In genomic region chr6:37126961-37127360, GRCh38 we compare ENCODE assay signal across 18 cellular contexts. TPM values are rescaled to one million over a fixed set of nuclear protein-coding genes. Genes with fewer than 3 reads are reported as not detected.
DNase-seq lines count a peak whose midpoint lies in the region; ATAC-seq and TF ChIP-seq lines count a peak whose summit lies in the region.
"Had no signal": no experiment of that assay in that cellular context is flagged by ENCODE, and none has a peak within 500 bp of the region (broad histone marks: within the 10 kb centered on the region; RNA-seq: fewer than 3 reads in every experiment).

No MANE protein-coding gene starts in this region.

- no peak for TF ChIP-seq POLR2A in HCT116 (IDR thresholded peaks at IDR 0.05; ENCODE audit: borderline replicate concordance, extremely low read depth, insufficient read depth, insufficient read length)

- POLR2A ChIA-PET in HCT116 (lab: Charles Lee): no interaction called here

- no peaks in the 10 kb centered on the region for H3K36me3 Mint-ChIP-seq in nephron (ENCODE audit: low read depth)
- peaks cover 14% of the 10 kb centered on the region for H3K36me3 Mint-ChIP-seq in effector memory CD8-positive, alpha-beta T cell (ENCODE audit: insufficient read depth)

- CTCF ChIA-PET in HCT116 (lab: Charles Lee): no interaction called here

- no peak overlapping the region for H3K27ac ChIP-seq in HCT116 (ENCODE audit: low read depth, low read length)
- peak overlapping the region; percentile 97 for H3K27ac ChIP-seq in SJSA1
- H3K27ac ChIP-seq in foreskin keratinocyte: peak overlapping the region; percentile 26
- H3K27ac ChIP-seq: esophagus muscularis mucosa, pancreas, tibial nerve had no signal

- RAD21 ChIA-PET in HCT116 (lab: Charles Lee; ENCODE audit: low non-redundant PET in 1 of 2, low total read pairs in 2 of 2, uncharacterized antibody in 2 of 2, unreplicated experiment in 2 of 2): no interaction called here

- peak overlapping the region; percentile 30 to 94 (median 93) for H3K27ac Mint-ChIP-seq in nephron
- peak overlapping the region in 1 of 2 donors; percentile 57 for H3K27ac Mint-ChIP-seq in effector memory CD8-positive, alpha-beta T cell
- H3K27ac Mint-ChIP-seq: activated CD4-positive, alpha-beta T cell treated with anti-CD3 and anti-CD28 coated beads, Interleukin-2, amount 10 ng/mL, durations not matched to agents 7 days and 5 days had no signal

- no peaks in the 10 kb centered on the region for H3K27me3 ChIP-seq in HCT116 (ENCODE audit: insufficient read depth, low read length)
- no peaks in the 10 kb centered on the region for H3K27me3 ChIP-seq in SJSA1 (replicated peaks)
- H3K27me3 ChIP-seq in foreskin keratinocyte: no peaks in the 10 kb centered on the region
- H3K27me3 ChIP-seq: esophagus muscularis mucosa, pancreas had no signal

- H3K9me2 ChIP-seq in HCT116 (ENCODE audit: insufficient read depth): no peaks in the 10 kb centered on the region; the same call in 1 of the 2 replicates

- H3K4me1 Mint-ChIP-seq in nephron: peaks cover 61% of the 10 kb centered on the region
- H3K4me1 Mint-ChIP-seq in effector memory CD8-positive, alpha-beta T cell (ENCODE audit: low read depth in 2 of 2): peaks cover 7 to 18% of the 10 kb centered on the region in 2 donors

- ATAC-seq in HCT116 (no peak), foreskin keratinocyte (no peak), GM19397 (IDR thresholded peaks at IDR 0.05; ENCODE audit: unreplicated experiment) (no peak), HG03280 (IDR thresholded peaks at IDR 0.05; ENCODE audit: unreplicated experiment) (no peak)
- no peak for ATAC-seq in effector memory CD8-positive, alpha-beta T cell (replicated peaks)
- ATAC-seq: stimulated activated naive CD8-positive, alpha-beta T cell treated with anti-CD3 and anti-CD28 coated beads, Interleukin-15, Interleukin-2, amounts not matched to agents 100 U/mL and 50 U/mL, for 24 hours had no signal

- H3K36me3 ChIP-seq in HCT116 (ENCODE audit: control insufficient read depth in 1 of 2, insufficient read depth in 2 of 2, low read length in 2 of 2) (no peaks in the 10 kb centered on the region), SJSA1 (no peaks in the 10 kb centered on the region)
- H3K36me3 ChIP-seq: esophagus muscularis mucosa, pancreas, tibial nerve had no signal

- no peak overlapping the region for H3K4me3 ChIP-seq in HCT116 (replicated peaks in 1 of 2; ENCODE audit: low read depth in 1 of 2, low read length in 2 of 2)
- H3K4me3 ChIP-seq in SJSA1: no peak overlapping the region
- H3K4me3 ChIP-seq: esophagus muscularis mucosa, pancreas, tibial nerve had no signal

- no peak for DNase-seq in HCT116 (ENCODE audit: low read depth, low spot score)
- DNase-seq in SJSA1 (ENCODE audit: low read depth in 1 of 2, low spot score in 2 of 2): no peak
- DNase-seq in foreskin keratinocyte: peak in 1 of 2 donors; percentile 59
- DNase-seq in activated CD4-positive, alpha-beta T cell treated with anti-CD3 and anti-CD28 coated beads, Interleukin-2, amount 50 U/mL, for 48 hours: no peak
- no peak for DNase-seq in effector memory CD8-positive, alpha-beta T cell
- DNase-seq: activated CD4-positive, alpha-beta T cell treated with anti-CD3 and anti-CD28 coated beads, Interleukin-2, amount 10 ng/mL, durations not matched to agents 7 days and 5 days; activated CD8-positive, alpha-beta memory T cell treated with anti-CD3 and anti-CD28 coated beads, Interleukin-2, amount 50 U/mL, for 48 hours; activated effector memory CD4-positive, alpha-beta T cell treated with Interleukin-2 at 50 U/mL for 16 hours; caudate nucleus; NCI-H1436; pancreas; stimulated activated CD4-positive, alpha-beta T cell treated with anti-CD3 and anti-CD28 coated beads, Interleukin-2, amount 100 ng/mL, for 24 hours; stimulated activated naive CD8-positive, alpha-beta T cell treated with anti-CD3 and anti-CD28 coated beads, Interleukin-15, Interleukin-2, amounts not matched to agents 100 U/mL and 50 U/mL, for 24 hours had no signal

- H3K9me3 ChIP-seq in HCT116 (ENCODE audit: control insufficient read depth in 1 of 2, insufficient read depth in 1 of 2, low read depth in 1 of 2, low read length in 2 of 2): no peaks in the 10 kb centered on the region
- no peaks in the 10 kb centered on the region for H3K9me3 ChIP-seq in SJSA1 (replicated peaks)
- H3K9me3 ChIP-seq: esophagus muscularis mucosa, pancreas, tibial nerve had no signal

- H3K4me3 Mint-ChIP-seq in nephron: no peak overlapping the region
- no peak overlapping the region for H3K4me3 Mint-ChIP-seq in effector memory CD8-positive, alpha-beta T cell
- H3K4me3 Mint-ChIP-seq: activated CD4-positive, alpha-beta T cell treated with anti-CD3 and anti-CD28 coated beads, Interleukin-2, amount 10 ng/mL, durations not matched to agents 7 days and 5 days had no signal

- TF ChIP-seq RAD21 in HCT116 (IDR thresholded peaks at IDR 0.05; ENCODE audit: low read depth): no peak

- H3K9ac ChIP-seq in HCT116 (ENCODE audit: low read length): no peak overlapping the region

- H3K27me3 Mint-ChIP-seq in nephron (ENCODE audit: low read depth): peaks cover 4% of the 10 kb centered on the region
- no peaks in the 10 kb centered on the region for H3K27me3 Mint-ChIP-seq in effector memory CD8-positive, alpha-beta T cell

- H3K79me2 ChIP-seq in HCT116 (ENCODE audit: insufficient read depth, low read length): no peaks in the 10 kb centered on the region

- no peak overlapping the region; the same call in 1 of the 2 replicates for H3K4me2 ChIP-seq in HCT116 (ENCODE audit: low read length)

- H3K4me1 ChIP-seq in HCT116 (ENCODE audit: control insufficient read depth in 1 of 2, insufficient read depth in 2 of 2, low read length in 2 of 2): peaks cover 15 to 35% of the 10 kb centered on the region in 2 experiments
- peaks cover 59% of the 10 kb centered on the region for H3K4me1 ChIP-seq in SJSA1 (replicated peaks)
- H3K4me1 ChIP-seq in foreskin keratinocyte: peaks cover 17% of the 10 kb centered on the region
- H3K4me1 ChIP-seq: pancreas had no signal

- H2AFZ ChIP-seq in HCT116 (ENCODE audit: low read depth, low read length, poor library complexity, severe bottlenecking): peak overlapping the region; percentile 76

- no peaks in the 10 kb centered on the region for H3K9me3 Mint-ChIP-seq in nephron
- H3K9me3 Mint-ChIP-seq in effector memory CD8-positive, alpha-beta T cell: no peaks in the 10 kb centered on the region
- H3K9me3 Mint-ChIP-seq: activated CD4-positive, alpha-beta T cell treated with anti-CD3 and anti-CD28 coated beads, Interleukin-2, amount 10 ng/mL, durations not matched to agents 7 days and 5 days had no signal

- intact Hi-C loops in HCT116 (cut with micrococcal nuclease): no loop called here

- TF ChIP-seq CTCF in HCT116 (IDR thresholded peaks at IDR 0.05 in 2 of 3, conservative IDR thresholded peaks at IDR 0.05 in 1 of 3; ENCODE audit: borderline replicate concordance in 1 of 3, insufficient read depth in 1 of 3, low read depth in 2 of 3, low read length in 2 of 3): no peak
- TF ChIP-seq CTCF in foreskin keratinocyte (conservative IDR thresholded peaks at IDR 0.05): no peak
- no peak for TF ChIP-seq CTCF in nephron (IDR thresholded peaks at IDR 0.05; ENCODE audit: unreplicated experiment in 3 of 3)

- no peaks in the 10 kb centered on the region for H4K20me1 ChIP-seq in HCT116 (ENCODE audit: insufficient read depth)

- no TSS peak for BruUV-seq in HCT116 (replicated peaks; lab: Mats Ljungman, UMichigan)

TF ChIP-seq in HCT116, 20 proteins besides CTCF, POLR2A, EP300 and RAD21:
- TF ChIP-seq CBX3 (IDR thresholded peaks at IDR 0.05; ENCODE audit: low read depth) (no peak), JUND (IDR thresholded peaks at IDR 0.05) (no peak), SP1 (IDR thresholded peaks at IDR 0.05; ENCODE audit: low read depth) (no peak)

RNA-seq across cellular contexts. Expression of gene PIM1, which starts 43.0 kb away (rescaled TPM):
- total RNA-seq in HCT116 (2021; ENCODE audit: unreplicated experiment) (26.2 TPM), foreskin keratinocyte (11.5 and 17.1 TPM in 2 replicates)
- 19.9 and 25.7 TPM in 2 replicates for polyA plus RNA-seq in HCT116 (2012)
- 41.4 and 49.8 TPM in 2 replicates for total RNA-seq in SJSA1 (2014; rRNA removed; shearing (Covaris generic))
- 9.1 and 11.0 TPM in 2 replicates for polyA plus RNA-seq in foreskin keratinocyte
